In genomic region chr12:32761716-32762115, GRCh38 we compare ENCODE assay signal across 1 cellular context.
TF ChIP-seq lines count a peak whose summit lies in the region.

No MANE protein-coding gene starts in this region.

TF ChIP-seq in GM23338, 12 proteins besides CTCF, POLR2A, EP300 and RAD21 (continued from another document):
- no peak for TF ChIP-seq REST (IDR thresholded peaks at IDR 0.05; ENCODE audit: unreplicated experiment)
- no peak for TF ChIP-seq ZNF462 (CRISPR knock-in tag; IDR thresholded peaks at IDR 0.05)
- no peak for TF ChIP-seq JUNB (IDR thresholded peaks at IDR 0.05; ENCODE audit: unreplicated experiment)
- TF ChIP-seq STAT1 (IDR thresholded peaks at IDR 0.05; ENCODE audit: unreplicated experiment) = no peak
- no peak for TF ChIP-seq NANOG (IDR thresholded peaks at IDR 0.05; ENCODE audit: borderline replicate concordance)
